Comparison of ENCODE assay signal across 10 cellular contexts in the genomic region with DNA sequence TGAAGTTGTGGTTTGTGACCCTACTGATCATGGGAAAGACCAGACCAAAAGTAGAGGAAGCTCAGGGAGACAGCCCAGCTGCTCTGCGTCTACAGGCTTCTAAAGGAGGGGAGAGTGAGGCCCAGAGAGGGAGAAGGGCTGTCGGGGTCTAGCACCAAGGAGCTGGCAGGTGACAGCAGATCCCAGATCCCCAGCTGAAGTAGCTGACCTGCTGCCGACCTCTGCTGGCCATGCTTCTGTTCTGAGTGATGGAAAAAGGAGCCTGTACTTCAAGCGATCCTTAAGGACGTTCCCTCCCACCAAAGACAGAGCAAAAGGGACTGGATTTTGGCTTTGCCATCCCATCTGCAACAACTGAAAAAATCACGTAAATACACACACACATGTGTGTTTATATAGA. TPM values are rescaled to one million over a fixed set of nuclear protein-coding genes. Genes with fewer than 3 reads are reported as not detected.
DNase-seq lines count a peak whose midpoint lies in the region; ATAC-seq and TF ChIP-seq lines count a peak whose summit lies in the region.
"Had no signal": no experiment of that assay in that cellular context is flagged by ENCODE, and none has a peak within 500 bp of the region (broad histone marks: within the 10 kb centered on the region; RNA-seq: fewer than 3 reads in every experiment).

No MANE protein-coding gene starts in this region.

- peak in 1 of 2 experiments; percentile 9 for TF ChIP-seq CTCF in brain (conservative IDR thresholded peaks at IDR 0.05)
- TF ChIP-seq CTCF in natural killer cell (IDR thresholded peaks at IDR 0.05): no peak
- TF ChIP-seq CTCF in GM10248 (IDR thresholded peaks at IDR 0.05; ENCODE audit: control extremely low read depth, extremely low read depth, low read depth, missing control alignments): no peak

- no peak overlapping the region for H3K27ac Mint-ChIP-seq in T-helper 1 cell treated with Interleukin-12 subunit alpha and Interleukin-12 subunit beta and Interleukin-4 antibody, amounts not matched to agents 30 μg/mL and 1 μg/mL, for 36 hours
- H3K27ac Mint-ChIP-seq in brain: peak overlapping the region; percentile 41 to 70 (median 63)
- H3K27ac Mint-ChIP-seq in natural killer cell: no peak overlapping the region

- DNase-seq in T-helper 1 cell: no peak
- peak; percentile 34 for DNase-seq in HT-29 (ENCODE audit: low spot score)
- no peak for DNase-seq in natural killer cell
- DNase-seq in GM10248 (ENCODE audit: extremely low spot score): no peak
- DNase-seq: activated CD8-positive, alpha-beta memory T cell treated with anti-CD3 and anti-CD28 coated beads for 24 hours; cerebellar nuclear complex had no signal

- no peaks in the 10 kb centered on the region for H3K36me3 Mint-ChIP-seq in T-helper 1 cell treated with Interleukin-12 subunit alpha and Interleukin-12 subunit beta and Interleukin-4 antibody, amounts not matched to agents 30 μg/mL and 1 μg/mL, for 36 hours (ENCODE audit: low read depth)
- no peaks in the 10 kb centered on the region for H3K36me3 Mint-ChIP-seq in brain
- H3K36me3 Mint-ChIP-seq in natural killer cell: no peaks in the 10 kb centered on the region

- H3K4me1 Mint-ChIP-seq in T-helper 1 cell treated with Interleukin-12 subunit alpha and Interleukin-12 subunit beta and Interleukin-4 antibody, amounts not matched to agents 30 μg/mL and 1 μg/mL, for 36 hours (ENCODE audit: low read depth): no peaks in the 10 kb centered on the region
- peaks cover 41% of the 10 kb centered on the region for H3K4me1 Mint-ChIP-seq in brain
- peaks cover 0 to 8% of the 10 kb centered on the region in 2 donors for H3K4me1 Mint-ChIP-seq in natural killer cell

- CTCF ChIA-PET in GM10248 (lab: Yijun Ruan, JAX): interaction anchor here (1.0 to 4.6 kb wide), 8 partner anchors 10 to 98 kb away, joined by 3 to 26 read pairs (median 6); no protein-coding TSS in a partner anchor

- H3K27me3 Mint-ChIP-seq in T-helper 1 cell treated with Interleukin-12 subunit alpha and Interleukin-12 subunit beta and Interleukin-4 antibody, amounts not matched to agents 30 μg/mL and 1 μg/mL, for 36 hours (ENCODE audit: low read depth): peaks cover 7% of the 10 kb centered on the region
- H3K27me3 Mint-ChIP-seq in brain: peaks cover 11% of the 10 kb centered on the region
- H3K27me3 Mint-ChIP-seq in natural killer cell (ENCODE audit: low read depth in 2 of 2): peaks cover 0 to under 1% of the 10 kb centered on the region in 2 donors

- no peaks in the 10 kb centered on the region for H3K9me3 Mint-ChIP-seq in T-helper 1 cell treated with Interleukin-12 subunit alpha and Interleukin-12 subunit beta and Interleukin-4 antibody, amounts not matched to agents 30 μg/mL and 1 μg/mL, for 36 hours
- H3K9me3 Mint-ChIP-seq in brain (peaks cover 0 to 15% (median 8%) of the 10 kb centered on the region in 5 experiments), natural killer cell (no peaks in the 10 kb centered on the region)

- POLR2A ChIA-PET in GM10248 (lab: Yijun Ruan, JAX): no interaction called here

- peak overlapping the region; percentile 72 for H3K4me3 Mint-ChIP-seq in T-helper 1 cell treated with Interleukin-12 subunit alpha and Interleukin-12 subunit beta and Interleukin-4 antibody, amounts not matched to agents 30 μg/mL and 1 μg/mL, for 36 hours
- peak overlapping the region in 4 of 5 experiments; percentile 2 to 69 (median 31) for H3K4me3 Mint-ChIP-seq in brain
- H3K4me3 Mint-ChIP-seq in natural killer cell: peak overlapping the region; percentile 51

- intact Hi-C loops in natural killer cell (cut with micrococcal nuclease): no loop called here

- ATAC-seq in natural killer cell (no peak), HG02571 (IDR thresholded peaks at IDR 0.05; ENCODE audit: unreplicated experiment) (no peak), GM18502 (IDR thresholded peaks at IDR 0.05; ENCODE audit: poor library complexity, unreplicated experiment) (no peak)

RNA-seq across cellular contexts. Expression of a gene that starts 22.7 kb away (rescaled TPM):
- total RNA-seq in HT-29 (2014; rRNA removed; shearing (Covaris generic)): 31.7 and 34.5 TPM in 2 replicates
- polyA plus RNA-seq in brain (ENCODE audit: insufficient read depth, low read depth, low replicate concordance): 33.2 TPM
- 10 to 100 TPM; 10.8 to 16.7 (median 16.6) TPM for total RNA-seq in natural killer cell

RNA-seq across cellular contexts. Expression of a gene that starts 35.6 kb away (rescaled TPM):
- total RNA-seq in HT-29 (2014; rRNA removed; shearing (Covaris generic)): 2.5 TPM in 2 replicates
- polyA plus RNA-seq in brain (ENCODE audit: insufficient read depth, low read depth, low replicate concordance): 5.3 TPM
- total RNA-seq in natural killer cell: under 1 TPM in 1 of 3 donors, not detected in 2; 0.18 TPM

RNA-seq across cellular contexts. Expression of a gene that starts 59.0 kb away (rescaled TPM):
- total RNA-seq in HT-29 (2014; rRNA removed; shearing (Covaris generic)): 1.4 TPM in 2 replicates
- polyA plus RNA-seq in brain (ENCODE audit: insufficient read depth, low read depth, low replicate concordance): 83.8 TPM
- 1 to 10 TPM; 2.6 to 4.2 (median 3.4) TPM for total RNA-seq in natural killer cell

Comparison
In these comparisons a context has a peak if more than half of its experiments do, and no peak if none do; other contexts are left out.
1. H3K27ac Mint-ChIP-seq: peak in brain (5 of 5); none in T-helper 1 cell treated with Interleukin-12 subunit alpha and Interleukin-12 subunit beta and Interleukin-4 antibody, amounts not matched to agents 30 μg/mL and 1 μg/mL, for 36 hours (single experiment) and natural killer cell (0 of 2).
2. Peak in every context shown above with its lines, with median percentiles within 50 percentile points of each other: H3K4me3 Mint-ChIP-seq.